Comparison of ENCODE assay signal across 9 cellular contexts in genomic region chr5:154972476-154973080, GRCh38.
A peak's percentile ranks its signal among the peaks of the same experiment; 100 is the strongest.
DNase-seq lines count a peak whose midpoint lies in the region; ATAC-seq, FAIRE-seq and TF ChIP-seq lines count a peak whose summit lies in the region.
"Had no signal": no experiment of that assay in that cellular context is flagged by ENCODE, and none has a peak within 500 bp of the region (broad histone marks: within the 10 kb centered on the region; RNA-seq: fewer than 3 reads in every experiment).

No MANE protein-coding gene starts in this region.

- peaks cover 39% of the 10 kb centered on the region for H3K36me3 Mint-ChIP-seq in stimulated activated memory B cell treated with anti-CD40 and anti-IgM and Interleukin-4, amounts not matched to agents 10 μg/mL and 1 μg/mL and 100 μg/mL, for 72 hours

- H3K27ac Mint-ChIP-seq in stimulated activated memory B cell treated with anti-CD40 and anti-IgM and Interleukin-4, amounts not matched to agents 10 μg/mL and 1 μg/mL and 100 μg/mL, for 72 hours = no peak overlapping the region

- peak; percentile 43 for FAIRE-seq in islet of Langerhans (lab: Jason Lieb, UNC)
- FAIRE-seq: G401.6 had no signal

- DNase-seq in NCI-H524 (lab: John Stamatoyannopoulos, UW) (peak; percentile 19 to 54), NCI-H524 treated with DMSO at 0.1 percent for 48 hours (lab: John Stamatoyannopoulos, UW) (no peak), NCI-H2029 (lab: John Stamatoyannopoulos, UW) (peak; percentile 17), astrocyte of the spinal cord (ENCODE audit: low read depth, low spot score) (peak; percentile 44)

- no peaks in the 10 kb centered on the region for H3K4me1 Mint-ChIP-seq in stimulated activated memory B cell treated with anti-CD40 and anti-IgM and Interleukin-4, amounts not matched to agents 10 μg/mL and 1 μg/mL and 100 μg/mL, for 72 hours

- no peak overlapping the region for H3K4me3 Mint-ChIP-seq in stimulated activated memory B cell treated with anti-CD40 and anti-IgM and Interleukin-4, amounts not matched to agents 10 μg/mL and 1 μg/mL and 100 μg/mL, for 72 hours

- H3K27me3 Mint-ChIP-seq in stimulated activated memory B cell treated with anti-CD40 and anti-IgM and Interleukin-4, amounts not matched to agents 10 μg/mL and 1 μg/mL and 100 μg/mL, for 72 hours = no peaks in the 10 kb centered on the region

- in situ Hi-C loops in astrocyte of the spinal cord (cut with HindIII; ENCODE audit: low sequenced_read_pairs) = no loop called here

- H3K4me3 ChIP-seq in astrocyte of the spinal cord (ENCODE audit: low read depth, low read length) = no peak overlapping the region

- ATAC-seq in GM18517 (IDR thresholded peaks at IDR 0.05; ENCODE audit: unreplicated experiment) = no peak
- ATAC-seq in stimulated activated memory B cell treated with anti-CD40 and anti-IgM and Interleukin-4, amounts not matched to agents 10 μg/mL and 1 μg/mL and 100 μg/mL, for 72 hours = no peak
- ATAC-seq in GM21717 (IDR thresholded peaks at IDR 0.05; ENCODE audit: unreplicated experiment) = no peak

- peak; percentile 76 for TF ChIP-seq CTCF in astrocyte of the spinal cord (IDR thresholded peaks at IDR 0.05; ENCODE audit: low read depth, low read length)

- H3K9me3 Mint-ChIP-seq in stimulated activated memory B cell treated with anti-CD40 and anti-IgM and Interleukin-4, amounts not matched to agents 10 μg/mL and 1 μg/mL and 100 μg/mL, for 72 hours = peaks cover 9% of the 10 kb centered on the region
